7 cellular contexts compared by ENCODE assay signal in the genomic region with DNA sequence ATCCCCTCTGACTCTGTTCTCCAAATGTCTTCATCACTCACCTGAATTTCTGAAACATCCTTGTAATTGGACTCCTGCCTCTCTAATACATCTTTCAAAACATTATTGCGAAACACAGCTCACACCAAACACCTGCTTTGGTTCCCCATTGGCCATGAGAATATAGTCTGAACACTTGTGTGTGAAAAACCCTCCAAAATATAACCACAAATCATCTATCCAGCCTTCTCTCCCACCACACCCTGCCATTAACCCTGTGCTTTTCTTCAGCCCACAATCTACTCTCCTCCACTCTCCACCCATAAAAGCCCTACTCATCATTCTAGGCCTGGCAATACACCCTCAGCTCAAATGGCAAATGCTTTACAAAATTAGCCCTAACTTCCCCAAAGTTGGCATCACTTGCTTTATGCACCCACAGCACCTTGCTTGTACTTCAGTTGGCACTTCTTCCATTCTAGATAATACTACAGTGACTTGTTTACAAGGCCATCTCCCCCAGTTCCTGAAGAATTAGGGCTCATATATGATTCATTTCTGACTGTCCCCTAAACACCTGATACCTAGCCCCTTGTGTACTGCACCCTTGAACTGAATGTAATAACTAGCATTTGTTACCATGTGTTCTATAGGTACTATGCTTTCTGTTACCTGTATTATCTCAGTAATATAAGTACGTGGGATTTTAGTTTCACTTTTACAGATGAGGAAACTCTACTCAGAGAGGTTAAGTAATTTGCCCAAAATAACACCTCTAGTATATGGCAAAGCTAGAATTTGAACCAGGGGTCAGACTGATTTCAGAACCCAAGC. TPM values are rescaled to one million over a fixed set of nuclear protein-coding genes. Genes with fewer than 3 reads are reported as not detected.
DNase-seq lines count a peak whose midpoint lies in the region; ATAC-seq and TF ChIP-seq lines count a peak whose summit lies in the region.
"Not testable (repeated sequence)": the region's sequence is repeated elsewhere in the genome, so short reads cannot be mapped to it uniquely, and the experiment has no call there.

No MANE protein-coding gene starts in this region.

- not testable (repeated sequence) for H3K9me3 ChIP-seq in T-helper 17 cell (ENCODE audit: control insufficient read depth, low read length, poor library complexity, severe bottlenecking)

- DNase-seq in NCI-H187 treated with DMSO at 0.1 percent for 48 hours (lab: John Stamatoyannopoulos, UW) (peak; percentile 98), MCF 10A (ENCODE audit: unreplicated experiment) (peak; percentile 74)
- not testable (repeated sequence) for DNase-seq in T-helper 17 cell, naive B cell

- peak; percentile 33 for ATAC-seq in GM18508 (IDR thresholded peaks at IDR 0.05; ENCODE audit: insufficient read depth, unreplicated experiment)
- ATAC-seq in GM21737 (IDR thresholded peaks at IDR 0.05; ENCODE audit: unreplicated experiment): peak; percentile 48
- peak; percentile 35 for ATAC-seq in HG03135 (IDR thresholded peaks at IDR 0.05; ENCODE audit: unreplicated experiment)
- ATAC-seq in T-helper 17 cell: peak; percentile 68
- ATAC-seq in naive B cell (ENCODE audit: low read depth in 2 of 2): peak; percentile 21 to 35

- BruUV-seq in MCF 10A (replicated peaks; lab: Mats Ljungman, UMichigan): not testable (repeated sequence)

- H3K9me3 Mint-ChIP-seq in MCF 10A (ENCODE audit: unreplicated experiment); naive B cell: not testable (repeated sequence)

- not testable (repeated sequence) for H3K27me3 Mint-ChIP-seq in T-helper 17 cell; MCF 10A (ENCODE audit: insufficient read depth, unreplicated experiment); naive B cell

- CTCF ChIA-PET in MCF 10A (lab: Yijun Ruan, JAX): not testable (repeated sequence)

- H3K36me3 Mint-ChIP-seq in T-helper 17 cell (ENCODE audit: low read depth); MCF 10A (ENCODE audit: insufficient read depth, unreplicated experiment); naive B cell: not testable (repeated sequence)

- POLR2A ChIA-PET in MCF 10A (lab: Yijun Ruan, JAX): interaction anchor here (0.6 to 2.6 kb wide), 9 partner anchors 12 to 228 kb away, joined by 3 to 14 read pairs (median 4); partner anchors contain the start of genes SYNE2 and WDR89

- peak overlapping the region; percentile 99 for H3K27ac Mint-ChIP-seq in T-helper 17 cell
- H3K27ac Mint-ChIP-seq in MCF 10A (ENCODE audit: low read depth, unreplicated experiment): not testable (repeated sequence)
- peak overlapping the region; percentile 44 to 90 (median 84) for H3K27ac Mint-ChIP-seq in naive B cell

- H3K4me1 Mint-ChIP-seq in T-helper 17 cell (peaks cover 42% of the 10 kb centered on the region), MCF 10A (ENCODE audit: insufficient read depth, unreplicated experiment) (peaks cover 20% of the 10 kb centered on the region), naive B cell (peaks cover 27 to 68% (median 61%) of the 10 kb centered on the region in 3 donors)

- intact Hi-C loops in MCF 10A (cut with micrococcal nuclease): not testable (repeated sequence)

- peak overlapping the region; percentile 87 for H3K4me3 Mint-ChIP-seq in T-helper 17 cell
- not testable (repeated sequence) for H3K4me3 Mint-ChIP-seq in MCF 10A (ENCODE audit: unreplicated experiment)
- peak overlapping the region in 6 of 8 donors; percentile 5 to 60 (median 31) for H3K4me3 Mint-ChIP-seq in naive B cell

- not testable (repeated sequence) for TF ChIP-seq CTCF in MCF 10A (IDR thresholded peaks at IDR 0.05; ENCODE audit: unreplicated experiment)

RNA-seq across cellular contexts. Expression of gene SYNE2, which starts 17.3 kb away (rescaled TPM):
- total RNA-seq in T-helper 17 cell: 100 to 1,000 TPM; 206 to 223 TPM
- total RNA-seq in MCF 10A (2022): 51.2 and 67.4 TPM in 2 replicates
- polyA plus RNA-seq in naive B cell (ENCODE audit: low read depth in 6 of 6): 10 to 100 TPM; 12.0 to 24.8 (median 19.0) TPM
